In the genomic region with DNA sequence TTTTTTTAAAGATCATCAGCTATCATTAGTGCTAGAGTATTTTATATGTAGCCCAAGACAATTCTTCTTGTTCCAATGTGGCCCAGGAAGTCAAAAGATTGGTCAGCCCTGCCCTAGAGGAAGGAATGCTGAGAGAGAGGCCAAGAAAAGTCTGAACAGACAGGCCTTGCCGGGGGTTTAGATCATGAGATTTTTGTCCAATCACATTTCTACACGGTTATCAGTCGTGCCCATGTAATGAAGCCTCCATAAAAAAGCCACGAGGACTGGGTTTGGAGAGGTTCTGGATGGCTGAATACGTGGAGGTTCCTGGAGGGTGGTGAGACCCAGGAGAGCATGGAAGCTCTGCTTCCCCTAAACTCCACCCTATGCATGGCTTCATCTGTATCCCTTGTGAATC, we compare ENCODE assay signal across 13 cellular contexts. TPM values are rescaled to one million over a fixed set of nuclear protein-coding genes. Genes with fewer than 3 reads are reported as not detected.
DNase-seq lines count a peak whose midpoint lies in the region; ATAC-seq, FAIRE-seq and TF ChIP-seq lines count a peak whose summit lies in the region.
"Had no signal": no experiment of that assay in that cellular context is flagged by ENCODE, and none has a peak within 500 bp of the region (broad histone marks: within the 10 kb centered on the region; RNA-seq: fewer than 3 reads in every experiment).

No MANE protein-coding gene starts in this region.

- peaks cover 53% of the 10 kb centered on the region for H3K4me1 Mint-ChIP-seq in activated naive CD8-positive, alpha-beta T cell treated with anti-CD3 and anti-CD28 coated beads, Interleukin-2, amount 10 ng/mL, durations not matched to agents 7 days and 5 days

- peak overlapping the region; percentile 63 for H3K9ac ChIP-seq in GM23248

- in situ Hi-C loops in ACHN (cut with HindIII; ENCODE audit: low pct_ligation_motif_present, low pct_unique_long_range_greater_than_20kb, low sequenced_read_pairs), result no loop called here
- in situ Hi-C loops in GM23248 (cut with MboI), result no loop called here

- H3K4me2 ChIP-seq in GM23248 (ENCODE audit: unreplicated experiment), result no peak overlapping the region

- peaks cover 5% of the 10 kb centered on the region for H3K9me3 Mint-ChIP-seq in activated naive CD8-positive, alpha-beta T cell treated with anti-CD3 and anti-CD28 coated beads, Interleukin-2, amount 10 ng/mL, durations not matched to agents 7 days and 5 days

- H3K27ac Mint-ChIP-seq in activated naive CD8-positive, alpha-beta T cell treated with anti-CD3 and anti-CD28 coated beads, Interleukin-2, amount 10 ng/mL, durations not matched to agents 7 days and 5 days, result peak overlapping the region; percentile 43

- DNase-seq in ACHN (peak; percentile 76), GM23248 (peak; percentile 64), foreskin keratinocyte (peak in 1 of 2 donors; percentile 43), GM10266 (ENCODE audit: extremely low spot score) (no peak), urothelium cell line (ENCODE audit: low spot score) (no peak)
- no peak for DNase-seq in activated naive CD8-positive, alpha-beta T cell treated with anti-CD3 and anti-CD28 coated beads, Interleukin-2, amount 10 ng/mL, durations not matched to agents 7 days and 5 days
- DNase-seq: activated naive CD4-positive, alpha-beta T cell treated with anti-CD3 and anti-CD28 coated beads, Interleukin-2, amount 50 U/mL, for 16 hours; mucosa of descending colon; NCI-H1105 had no signal

- H3K4me1 ChIP-seq in GM23248 (ENCODE audit: insufficient read depth), result peaks cover 57% of the 10 kb centered on the region
- peaks cover 46% of the 10 kb centered on the region for H3K4me1 ChIP-seq in foreskin keratinocyte

- H3K36me3 Mint-ChIP-seq in activated naive CD8-positive, alpha-beta T cell treated with anti-CD3 and anti-CD28 coated beads, Interleukin-2, amount 10 ng/mL, durations not matched to agents 7 days and 5 days, result peaks cover 42% of the 10 kb centered on the region

- H3K27me3 Mint-ChIP-seq in activated naive CD8-positive, alpha-beta T cell treated with anti-CD3 and anti-CD28 coated beads, Interleukin-2, amount 10 ng/mL, durations not matched to agents 7 days and 5 days, result no peaks in the 10 kb centered on the region

- 0 out of 2 replicates have a peak overlapping the region, but pooled peaks have one; percentile 25 for H2AFZ ChIP-seq in GM23248

- TF ChIP-seq CTCF in foreskin keratinocyte (conservative IDR thresholded peaks at IDR 0.05) (peak; percentile 27), GM10266 (IDR thresholded peaks at IDR 0.05; ENCODE audit: control insufficient read depth, insufficient read depth, low read depth, missing control alignments) (no peak)

- no peaks in the 10 kb centered on the region for H3K9me2 ChIP-seq in GM23248 (ENCODE audit: insufficient read depth)

- POLR2A ChIA-PET in activated naive CD8-positive, alpha-beta T cell treated with anti-CD3 and anti-CD28 coated beads, Interleukin-2, amount 10 ng/mL, durations not matched to agents 7 days and 5 days (lab: Charles Lee), result interaction anchor here (0.9 to 6.2 kb wide), 2 partner anchors 24 to 102 kb away, joined by 3 to 78 read pairs; a partner anchor contains a TSS

- H3K27ac ChIP-seq in GM23248 (peak overlapping the region; percentile 90), foreskin keratinocyte (no peak overlapping the region)

- H4K20me1 ChIP-seq in GM23248 (ENCODE audit: insufficient read depth), result no peaks in the 10 kb centered on the region

- no peak overlapping the region for H3K4me3 ChIP-seq in GM23248
- H3K4me3 ChIP-seq: mucosa of descending colon had no signal

- H3K79me2 ChIP-seq in GM23248 (ENCODE audit: insufficient read depth), result no peaks in the 10 kb centered on the region

- 65 to 73% methylated on average over 5 of the region's 5 CpGs for WGBS in GM23248 (ENCODE audit: low coverage in 1 of 2, low lambda C conversion rate in 2 of 2, missing lambda C conversion rate in 2 of 2), 2 experiments

- H3K4me3 Mint-ChIP-seq in activated naive CD8-positive, alpha-beta T cell treated with anti-CD3 and anti-CD28 coated beads, Interleukin-2, amount 10 ng/mL, durations not matched to agents 7 days and 5 days, result no peak overlapping the region

- H3K36me3 ChIP-seq in GM23248 (ENCODE audit: low read depth), result no peaks in the 10 kb centered on the region

- no peaks in the 10 kb centered on the region for H3K9me3 ChIP-seq in GM23248 (ENCODE audit: low read depth)
- H3K9me3 ChIP-seq: mucosa of descending colon had no signal

- peaks cover 43% of the 10 kb centered on the region for H3F3A ChIP-seq in GM23248 (ENCODE audit: insufficient read depth)

- ATAC-seq in activated naive CD8-positive, alpha-beta T cell treated with anti-CD3 and anti-CD28 coated beads, Interleukin-2, amount 10 ng/mL, durations not matched to agents 7 days and 5 days (ENCODE audit: low read depth), result no peak
- no peak for ATAC-seq in foreskin keratinocyte
- ATAC-seq in GM21825 (IDR thresholded peaks at IDR 0.05; ENCODE audit: unreplicated experiment), result no peak
- no peak for ATAC-seq in HG03175 (IDR thresholded peaks at IDR 0.05; ENCODE audit: unreplicated experiment)
- ATAC-seq: mucosa of descending colon had no signal

- no peak for FAIRE-seq in urothelium cell line (lab: Jason Lieb, UNC)

- no peaks in the 10 kb centered on the region for H3K27me3 ChIP-seq in GM23248 (replicated peaks; ENCODE audit: insufficient read depth)
- no peaks in the 10 kb centered on the region for H3K27me3 ChIP-seq in foreskin keratinocyte

RNA-seq across cellular contexts. Expression of a gene that starts 24.3 kb away (rescaled TPM):
- 1,781 and 2,185 TPM in 2 replicates for total RNA-seq in GM23248 (2014; rRNA removed; shearing (Covaris generic))
- polyA plus RNA-seq in GM23248 (2016; fragmentation: Nextera tagmentation; extraction: Ambion mirVana) (2,304 and 2,417 TPM in 2 replicates), foreskin keratinocyte (2,513 and 2,566 TPM in 2 replicates)
- 1,000 to 10,000 TPM; 2,428 to 2,545 TPM for total RNA-seq in activated naive CD8-positive, alpha-beta T cell treated with anti-CD3 and anti-CD28 coated beads, Interleukin-2, amount 10 ng/mL, durations not matched to agents 7 days and 5 days
- total RNA-seq in foreskin keratinocyte, result 2,474 and 2,598 TPM in 2 replicates

RNA-seq across cellular contexts. Expression of a gene that starts 42.9 kb away (rescaled TPM):
- not detected in 2 replicates for total RNA-seq in GM23248 (2014; rRNA removed; shearing (Covaris generic))
- polyA plus RNA-seq in GM23248 (2016; fragmentation: Nextera tagmentation; extraction: Ambion mirVana) (not detected in 2 replicates), foreskin keratinocyte (not detected in 2 replicates)
- total RNA-seq in activated naive CD8-positive, alpha-beta T cell treated with anti-CD3 and anti-CD28 coated beads, Interleukin-2, amount 10 ng/mL, durations not matched to agents 7 days and 5 days, result 10 to 100 TPM; 37.3 to 41.8 TPM
- not detected in 2 replicates for total RNA-seq in foreskin keratinocyte
- total RNA-seq: glomerular endothelial cell, H4, mucosa of descending colon had no signal

Comparison
In these comparisons a context has a peak if more than half of its experiments do, and no peak if none do; other contexts are left out.
1. DNase-seq: peak in ACHN (single experiment) and GM23248 (single experiment); none in activated naive CD8-positive, alpha-beta T cell treated with anti-CD3 and anti-CD28 coated beads, Interleukin-2, amount 10 ng/mL, durations not matched to agents 7 days and 5 days (single experiment), GM10266 (single experiment) and urothelium cell line (single experiment).
2. RNA of a gene that starts 42.9 kb away (total RNA-seq): 37.3 to 41.8 TPM in activated naive CD8-positive, alpha-beta T cell treated with anti-CD3 and anti-CD28 coated beads, Interleukin-2, amount 10 ng/mL, durations not matched to agents 7 days and 5 days; not detected in GM23248 and not detected in foreskin keratinocyte; every median in the first group is over 10 times any median in the second.